Comparison of ENCODE assay signal across 8 cellular contexts in the genomic region with DNA sequence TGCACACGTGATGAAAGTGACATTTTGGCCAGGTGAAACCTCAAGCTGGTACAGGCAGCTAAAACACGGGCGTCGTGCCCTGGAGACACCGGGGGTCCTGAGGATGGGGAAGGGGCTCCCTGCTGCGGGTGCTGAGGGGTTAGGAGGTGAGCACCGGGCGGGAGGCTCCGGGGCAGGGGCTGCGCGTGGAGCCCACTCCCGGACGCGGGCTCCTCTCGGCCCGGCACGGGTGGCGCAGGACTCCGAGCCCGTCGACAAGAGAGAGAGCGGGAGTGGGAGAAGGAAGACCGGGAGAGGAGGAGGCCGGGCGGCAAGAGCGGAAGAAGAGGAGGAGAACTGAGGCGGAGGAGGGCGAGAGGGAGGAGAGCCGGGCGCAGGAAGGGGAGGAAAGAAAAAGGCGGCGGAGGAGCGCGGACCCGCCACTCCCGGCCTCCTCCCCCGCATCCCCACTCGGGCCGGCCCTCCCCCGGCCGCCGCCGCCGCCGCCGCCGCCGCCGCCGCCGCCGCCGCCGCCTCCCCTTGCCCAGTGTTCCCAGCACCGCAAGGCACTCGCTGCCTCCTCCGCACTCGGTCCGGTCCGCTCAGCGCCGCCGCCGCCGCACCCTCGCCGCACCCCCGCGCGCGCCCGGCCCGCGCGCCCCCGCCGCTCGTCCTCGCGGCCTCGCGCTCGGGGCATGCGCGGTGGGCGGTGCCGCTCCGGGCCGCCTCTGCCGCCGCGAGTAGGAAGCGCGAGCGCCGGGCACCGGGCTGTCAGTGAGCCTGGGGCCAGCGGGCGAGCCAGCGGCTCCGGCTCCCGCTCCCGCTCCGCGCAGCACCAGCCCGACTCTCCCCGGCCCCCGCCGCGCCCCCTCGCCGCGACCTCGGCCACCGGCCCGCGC. TPM values are rescaled to one million over a fixed set of nuclear protein-coding genes. Genes with fewer than 3 reads are reported as not detected.
DNase-seq lines count a peak whose midpoint lies in the region; ATAC-seq and TF ChIP-seq lines count a peak whose summit lies in the region.

A gene (plus strand): TSS at position 750 of the 878 bp plus-strand sequence.

- in situ Hi-C loops in astrocyte of the spinal cord (cut with HindIII; ENCODE audit: low sequenced_read_pairs), result no loop called here

- H3K27me3 ChIP-seq in MG63, result no peaks in the 10 kb centered on the region

- peak; percentile 38 for DNase-seq in DMS53 treated with DMSO at 0.1 percent for 48 hours (lab: John Stamatoyannopoulos, UW; ENCODE audit: unreplicated experiment)
- peak; percentile 80 for DNase-seq in MG63
- peak; percentile 54 for DNase-seq in T1000 (lab: John Stamatoyannopoulos, UW)
- DNase-seq in astrocyte of the spinal cord (ENCODE audit: low read depth, low spot score), result peak; percentile 68
- peak in 49 of 51 donors; percentile 20 to 92 (median 64) for DNase-seq in hypothalamus (lab: John Stamatoyannopoulos, UW)
- no peak for DNase-seq in retinal pigment epithelial cell (ENCODE audit: low read depth)
- DNase-seq in NCI-H1694 treated with DMSO at 0.1 percent for 48 hours (lab: John Stamatoyannopoulos, UW), result no peak

- H3K4me3 ChIP-seq in MG63 (peak within 1 kb of the TSS; percentile 80), astrocyte of the spinal cord (ENCODE audit: low read depth, low read length) (peak within 1 kb of the TSS; percentile 79), retinal pigment epithelial cell (ENCODE audit: low read length) (peak within 1 kb of the TSS; percentile 71)

- TF ChIP-seq CTCF in astrocyte of the spinal cord (IDR thresholded peaks at IDR 0.05; ENCODE audit: low read depth, low read length) (no peak), retinal pigment epithelial cell (conservative IDR thresholded peaks at IDR 0.05; ENCODE audit: low read depth, low read length) (no peak)

- peaks cover 8% of the 10 kb centered on the region for H3K36me3 ChIP-seq in MG63

- no peaks in the 10 kb centered on the region for H3K9me3 ChIP-seq in MG63

- ATAC-seq in GM21825 (IDR thresholded peaks at IDR 0.05; ENCODE audit: unreplicated experiment), result peak; percentile 74

RNA-seq across cellular contexts. Expression of the gene that starts here (rescaled TPM):
- 16.6 and 17.3 TPM in 2 replicates for total RNA-seq in MG63 (2014; rRNA removed; shearing (Covaris generic); ENCODE audit: low replicate concordance)

Comparison
In these comparisons a context has a peak if more than half of its experiments do, and no peak if none do; other contexts are left out.
1. DNase-seq: peak in DMS53 treated with DMSO at 0.1 percent for 48 hours (single experiment), MG63 (single experiment), T1000 (single experiment), astrocyte of the spinal cord (single experiment) and hypothalamus (49 of 51); none in retinal pigment epithelial cell (single experiment) and NCI-H1694 treated with DMSO at 0.1 percent for 48 hours (single experiment).
2. Peak in every context shown above with its lines, with median percentiles within 50 percentile points of each other: H3K4me3 ChIP-seq.